Comparison of ENCODE assay signal across 1 cellular context in the genomic region with DNA sequence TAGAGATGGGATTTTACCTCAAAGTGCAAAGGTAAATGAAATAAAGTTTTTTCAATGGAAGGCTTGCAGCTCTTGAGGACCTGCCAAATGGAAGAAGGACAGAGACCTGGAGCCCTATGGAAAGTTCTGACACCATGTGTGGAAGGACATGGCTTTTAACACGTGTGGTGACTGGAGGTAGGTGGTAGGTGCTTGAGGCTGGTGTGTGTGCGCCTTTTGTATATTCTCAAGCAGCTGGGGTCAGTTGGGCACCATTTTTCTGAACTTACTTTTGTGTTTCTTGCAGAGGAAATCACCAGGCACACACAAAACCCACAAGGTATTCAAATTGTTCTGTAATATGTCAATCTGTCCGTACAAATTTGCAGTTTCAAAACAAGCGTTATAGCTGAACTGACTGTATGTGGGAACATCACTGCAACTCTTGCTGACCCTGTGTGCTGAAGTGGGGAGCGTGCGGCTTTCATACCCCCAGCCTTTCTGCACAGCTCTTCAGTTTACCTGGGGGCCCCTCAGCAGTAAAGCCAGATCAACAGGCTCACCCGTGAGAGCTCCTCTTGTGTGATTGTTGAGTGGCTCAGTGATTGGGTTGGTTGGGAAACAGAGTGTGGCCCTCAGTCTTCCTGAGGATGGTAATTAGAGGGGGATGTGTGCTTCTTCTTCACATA.
A peak's percentile ranks its signal among the peaks of the same experiment; 100 is the strongest.
TF ChIP-seq lines count a peak whose summit lies in the region.

No MANE protein-coding gene starts in this region.

TF ChIP-seq in HepG2, 621 proteins besides CTCF, POLR2A, EP300 and RAD21 (continued from another document):
- TF ChIP-seq, protein P1, sequence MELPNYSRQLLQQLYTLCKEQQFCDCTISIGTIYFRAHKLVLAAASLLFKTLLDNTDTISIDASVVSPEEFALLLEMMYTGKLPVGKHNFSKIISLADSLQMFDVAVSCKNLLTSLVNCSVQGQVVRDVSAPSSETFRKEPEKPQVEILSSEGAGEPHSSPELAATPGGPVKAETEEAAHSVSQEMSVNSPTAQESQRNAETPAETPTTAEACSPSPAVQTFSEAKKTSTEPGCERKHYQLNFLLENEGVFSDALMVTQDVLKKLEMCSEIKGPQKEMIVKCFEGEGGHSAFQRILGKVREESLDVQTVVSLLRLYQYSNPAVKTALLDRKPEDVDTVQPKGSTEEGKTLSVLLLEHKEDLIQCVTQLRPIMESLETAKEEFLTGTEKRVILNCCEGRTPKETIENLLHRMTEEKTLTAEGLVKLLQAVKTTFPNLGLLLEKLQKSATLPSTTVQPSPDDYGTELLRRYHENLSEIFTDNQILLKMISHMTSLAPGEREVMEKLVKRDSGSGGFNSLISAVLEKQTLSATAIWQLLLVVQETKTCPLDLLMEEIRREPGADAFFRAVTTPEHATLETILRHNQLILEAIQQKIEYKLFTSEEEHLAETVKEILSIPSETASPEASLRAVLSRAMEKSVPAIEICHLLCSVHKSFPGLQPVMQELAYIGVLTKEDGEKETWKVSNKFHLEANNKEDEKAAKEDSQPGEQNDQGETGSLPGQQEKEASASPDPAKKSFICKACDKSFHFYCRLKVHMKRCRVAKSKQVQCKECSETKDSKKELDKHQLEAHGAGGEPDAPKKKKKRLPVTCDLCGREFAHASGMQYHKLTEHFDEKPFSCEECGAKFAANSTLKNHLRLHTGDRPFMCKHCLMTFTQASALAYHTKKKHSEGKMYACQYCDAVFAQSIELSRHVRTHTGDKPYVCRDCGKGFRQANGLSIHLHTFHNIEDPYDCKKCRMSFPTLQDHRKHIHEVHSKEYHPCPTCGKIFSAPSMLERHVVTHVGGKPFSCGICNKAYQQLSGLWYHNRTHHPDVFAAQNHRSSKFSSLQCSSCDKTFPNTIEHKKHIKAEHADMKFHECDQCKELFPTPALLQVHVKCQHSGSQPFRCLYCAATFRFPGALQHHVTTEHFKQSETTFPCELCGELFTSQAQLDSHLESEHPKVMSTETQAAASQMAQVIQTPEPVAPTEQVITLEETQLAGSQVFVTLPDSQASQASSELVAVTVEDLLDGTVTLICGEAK (IDR thresholded peaks at IDR 0.05), result 0 out of 2 replicates have a peak, but pooled peaks have one; percentile 19
- TF ChIP-seq, protein P1 (CRISPR knock-in tag; IDR thresholded peaks at IDR 0.05), result peak; percentile 58; the same call in 1 of the 2 replicates
- 0 out of 2 replicates have a peak, but pooled peaks have one; percentile 10 for TF ChIP-seq ZNF644 (CRISPR knock-in tag; IDR thresholded peaks at IDR 0.05; ENCODE audit: low read depth)
- TF ChIP-seq, protein P2, sequence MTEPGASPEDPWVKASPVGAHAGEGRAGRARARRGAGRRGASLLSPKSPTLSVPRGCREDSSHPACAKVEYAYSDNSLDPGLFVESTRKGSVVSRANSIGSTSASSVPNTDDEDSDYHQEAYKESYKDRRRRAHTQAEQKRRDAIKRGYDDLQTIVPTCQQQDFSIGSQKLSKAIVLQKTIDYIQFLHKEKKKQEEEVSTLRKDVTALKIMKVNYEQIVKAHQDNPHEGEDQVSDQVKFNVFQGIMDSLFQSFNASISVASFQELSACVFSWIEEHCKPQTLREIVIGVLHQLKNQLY (CRISPR knock-in tag; IDR thresholded peaks at IDR 0.05), result no peak
- 0 out of 2 replicates have a peak, but pooled peaks have one; percentile 6 for TF ChIP-seq POGZ (CRISPR knock-in tag; IDR thresholded peaks at IDR 0.05)
- no peak for TF ChIP-seq CHD4 (IDR thresholded peaks at IDR 0.05; ENCODE audit: borderline replicate concordance, low read length)
- TF ChIP-seq, protein P3, sequence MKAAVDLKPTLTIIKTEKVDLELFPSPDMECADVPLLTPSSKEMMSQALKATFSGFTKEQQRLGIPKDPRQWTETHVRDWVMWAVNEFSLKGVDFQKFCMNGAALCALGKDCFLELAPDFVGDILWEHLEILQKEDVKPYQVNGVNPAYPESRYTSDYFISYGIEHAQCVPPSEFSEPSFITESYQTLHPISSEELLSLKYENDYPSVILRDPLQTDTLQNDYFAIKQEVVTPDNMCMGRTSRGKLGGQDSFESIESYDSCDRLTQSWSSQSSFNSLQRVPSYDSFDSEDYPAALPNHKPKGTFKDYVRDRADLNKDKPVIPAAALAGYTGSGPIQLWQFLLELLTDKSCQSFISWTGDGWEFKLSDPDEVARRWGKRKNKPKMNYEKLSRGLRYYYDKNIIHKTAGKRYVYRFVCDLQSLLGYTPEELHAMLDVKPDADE (CRISPR knock-in tag; IDR thresholded peaks at IDR 0.05), result no peak
- TF ChIP-seq ESRRA (CRISPR knock-in tag; IDR thresholded peaks at IDR 0.05; ENCODE audit: low read depth), result 0 out of 2 replicates have a peak, but pooled peaks have one; percentile 15
- no peak for TF ChIP-seq ZNF557 (CRISPR knock-in tag; IDR thresholded peaks at IDR 0.05)
- TF ChIP-seq ZBTB7B (CRISPR knock-in tag; IDR thresholded peaks at IDR 0.05), result 0 out of 2 replicates have a peak, but pooled peaks have one; percentile 3
- no peak for TF ChIP-seq FOXP1 (IDR thresholded peaks at IDR 0.05)
- 0 out of 2 replicates have a peak, but pooled peaks have one; percentile 9 for TF ChIP-seq FOXP1 (CRISPR knock-in tag; IDR thresholded peaks at IDR 0.05)
- TF ChIP-seq CCDC6 (CRISPR knock-in tag; IDR thresholded peaks at IDR 0.05), result 0 out of 2 replicates have a peak, but pooled peaks have one; percentile 34
- TF ChIP-seq, protein P4, sequence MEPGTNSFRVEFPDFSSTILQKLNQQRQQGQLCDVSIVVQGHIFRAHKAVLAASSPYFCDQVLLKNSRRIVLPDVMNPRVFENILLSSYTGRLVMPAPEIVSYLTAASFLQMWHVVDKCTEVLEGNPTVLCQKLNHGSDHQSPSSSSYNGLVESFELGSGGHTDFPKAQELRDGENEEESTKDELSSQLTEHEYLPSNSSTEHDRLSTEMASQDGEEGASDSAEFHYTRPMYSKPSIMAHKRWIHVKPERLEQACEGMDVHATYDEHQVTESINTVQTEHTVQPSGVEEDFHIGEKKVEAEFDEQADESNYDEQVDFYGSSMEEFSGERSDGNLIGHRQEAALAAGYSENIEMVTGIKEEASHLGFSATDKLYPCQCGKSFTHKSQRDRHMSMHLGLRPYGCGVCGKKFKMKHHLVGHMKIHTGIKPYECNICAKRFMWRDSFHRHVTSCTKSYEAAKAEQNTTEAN (CRISPR knock-in tag; conservative IDR thresholded peaks at IDR 0.05), result no peak
- no peak for TF ChIP-seq MBD4 (IDR thresholded peaks at IDR 0.05; ENCODE audit: borderline replicate concordance, low read length)
- TF ChIP-seq ZBTB38 (CRISPR knock-in tag; IDR thresholded peaks at IDR 0.05), result peak; percentile 82; the same call in 1 of the 2 replicates
- TF ChIP-seq MTA3 (CRISPR knock-in tag; IDR thresholded peaks at IDR 0.05), result no peak
- 0 out of 2 replicates have a peak, but pooled peaks have one; percentile 35 for TF ChIP-seq ZNF598 (CRISPR knock-in tag; IDR thresholded peaks at IDR 0.05; ENCODE audit: borderline replicate concordance)
- TF ChIP-seq SMAD9 (CRISPR knock-in tag; IDR thresholded peaks at IDR 0.05), result 0 out of 2 replicates have a peak, but pooled peaks have one; percentile 50
- TF ChIP-seq RXRB (CRISPR knock-in tag; IDR thresholded peaks at IDR 0.05; ENCODE audit: borderline replicate concordance), result 0 out of 2 replicates have a peak, but pooled peaks have one; percentile 2
- TF ChIP-seq NAIF1 (CRISPR knock-in tag; IDR thresholded peaks at IDR 0.05; ENCODE audit: borderline replicate concordance), result no peak
- no peak for TF ChIP-seq PCBP1 (IDR thresholded peaks at IDR 0.05; ENCODE audit: borderline replicate concordance, low read depth, low read length)
- TF ChIP-seq SALL1 (CRISPR knock-in tag; IDR thresholded peaks at IDR 0.05), result 0 out of 2 replicates have a peak, but pooled peaks have one; percentile 28
- TF ChIP-seq KDM5B (CRISPR knock-in tag; IDR thresholded peaks at IDR 0.05; ENCODE audit: borderline replicate concordance), result 0 out of 2 replicates have a peak, but pooled peaks have one; percentile 16
- TF ChIP-seq PRMT3 (CRISPR knock-in tag; IDR thresholded peaks at IDR 0.05; ENCODE audit: borderline replicate concordance, low read depth), result no peak
- 0 out of 2 replicates have a peak, but pooled peaks have one; percentile 4 for TF ChIP-seq ARNT2 (CRISPR knock-in tag; IDR thresholded peaks at IDR 0.05; ENCODE audit: low read depth)
- TF ChIP-seq, protein P5, sequence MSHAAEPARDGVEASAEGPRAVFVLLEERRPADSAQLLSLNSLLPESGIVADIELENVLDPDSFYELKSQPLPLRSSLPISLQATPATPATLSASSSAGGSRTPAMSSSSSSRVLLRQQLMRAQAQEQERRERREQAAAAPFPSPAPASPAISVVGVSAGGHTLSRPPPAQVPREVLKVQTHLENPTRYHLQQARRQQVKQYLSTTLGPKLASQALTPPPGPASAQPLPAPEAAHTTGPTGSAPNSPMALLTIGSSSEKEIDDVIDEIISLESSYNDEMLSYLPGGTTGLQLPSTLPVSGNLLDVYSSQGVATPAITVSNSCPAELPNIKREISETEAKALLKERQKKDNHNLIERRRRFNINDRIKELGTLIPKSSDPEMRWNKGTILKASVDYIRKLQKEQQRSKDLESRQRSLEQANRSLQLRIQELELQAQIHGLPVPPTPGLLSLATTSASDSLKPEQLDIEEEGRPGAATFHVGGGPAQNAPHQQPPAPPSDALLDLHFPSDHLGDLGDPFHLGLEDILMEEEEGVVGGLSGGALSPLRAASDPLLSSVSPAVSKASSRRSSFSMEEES (CRISPR knock-in tag; IDR thresholded peaks at IDR 0.05), result no peak
- TF ChIP-seq NBN (conservative IDR thresholded peaks at IDR 0.05), result no peak
- TF ChIP-seq, protein P6, sequence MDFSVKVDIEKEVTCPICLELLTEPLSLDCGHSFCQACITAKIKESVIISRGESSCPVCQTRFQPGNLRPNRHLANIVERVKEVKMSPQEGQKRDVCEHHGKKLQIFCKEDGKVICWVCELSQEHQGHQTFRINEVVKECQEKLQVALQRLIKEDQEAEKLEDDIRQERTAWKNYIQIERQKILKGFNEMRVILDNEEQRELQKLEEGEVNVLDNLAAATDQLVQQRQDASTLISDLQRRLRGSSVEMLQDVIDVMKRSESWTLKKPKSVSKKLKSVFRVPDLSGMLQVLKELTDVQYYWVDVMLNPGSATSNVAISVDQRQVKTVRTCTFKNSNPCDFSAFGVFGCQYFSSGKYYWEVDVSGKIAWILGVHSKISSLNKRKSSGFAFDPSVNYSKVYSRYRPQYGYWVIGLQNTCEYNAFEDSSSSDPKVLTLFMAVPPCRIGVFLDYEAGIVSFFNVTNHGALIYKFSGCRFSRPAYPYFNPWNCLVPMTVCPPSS (IDR thresholded peaks at IDR 0.05), result no peak
- TF ChIP-seq ZNF558 (CRISPR knock-in tag; IDR thresholded peaks at IDR 0.05; ENCODE audit: borderline replicate concordance), result no peak
